Comparison of ENCODE assay signal across 19 cellular contexts in genomic region chr2:85903849-85904248, GRCh38.
"Had no signal": no experiment of that assay in that cellular context is flagged by ENCODE, and none has a peak within 500 bp of the region (broad histone marks: within the 10 kb centered on the region; RNA-seq: fewer than 3 reads in every experiment).

No MANE protein-coding gene starts in this region.

- H3K4me1 ChIP-seq: colonic mucosa had no signal

- H3K27ac ChIP-seq: colonic mucosa, heart left ventricle, lower lobe of right lung, suprapubic skin, vagina had no signal

- DNase-seq: cerebellar nuclear complex; colonic mucosa; dermis blood vessel endothelial cell; effector CD4-positive, alpha-beta T cell; foreskin melanocyte; heart left ventricle; hypothalamus; left ventricle myocardium inferior; lower lobe of right lung; mesenchymal stem cell; midbrain; small intestine; stimulated activated CD4-positive, alpha-beta T cell treated with anti-CD3 and anti-CD28 coated beads, Interleukin-12 subunit alpha, Interleukin-12 subunit beta, amount 100 ng/mL, for 4 hours; stimulated activated naive CD4-positive, alpha-beta T cell; upper lobe of right lung had no signal

- H3K27me3 ChIP-seq: colonic mucosa, heart left ventricle, suprapubic skin, tibial nerve, upper lobe of right lung, vagina had no signal

- H3K9me3 ChIP-seq: colonic mucosa, heart left ventricle, left ventricle myocardium inferior, lower lobe of right lung, suprapubic skin, tibial nerve, upper lobe of right lung, vagina had no signal

- ATAC-seq: heart left ventricle, lower lobe of right lung, upper lobe of right lung had no signal

- H3K4me3 ChIP-seq: colonic mucosa, heart left ventricle, left ventricle myocardium inferior, lower lobe of right lung, suprapubic skin, tibial nerve, upper lobe of right lung, vagina had no signal

- FAIRE-seq: islet of Langerhans, small intestine had no signal

- H3K36me3 ChIP-seq: colonic mucosa, heart left ventricle, left ventricle myocardium inferior, lower lobe of right lung, suprapubic skin, tibial nerve, upper lobe of right lung, vagina had no signal
